In the genomic region with DNA sequence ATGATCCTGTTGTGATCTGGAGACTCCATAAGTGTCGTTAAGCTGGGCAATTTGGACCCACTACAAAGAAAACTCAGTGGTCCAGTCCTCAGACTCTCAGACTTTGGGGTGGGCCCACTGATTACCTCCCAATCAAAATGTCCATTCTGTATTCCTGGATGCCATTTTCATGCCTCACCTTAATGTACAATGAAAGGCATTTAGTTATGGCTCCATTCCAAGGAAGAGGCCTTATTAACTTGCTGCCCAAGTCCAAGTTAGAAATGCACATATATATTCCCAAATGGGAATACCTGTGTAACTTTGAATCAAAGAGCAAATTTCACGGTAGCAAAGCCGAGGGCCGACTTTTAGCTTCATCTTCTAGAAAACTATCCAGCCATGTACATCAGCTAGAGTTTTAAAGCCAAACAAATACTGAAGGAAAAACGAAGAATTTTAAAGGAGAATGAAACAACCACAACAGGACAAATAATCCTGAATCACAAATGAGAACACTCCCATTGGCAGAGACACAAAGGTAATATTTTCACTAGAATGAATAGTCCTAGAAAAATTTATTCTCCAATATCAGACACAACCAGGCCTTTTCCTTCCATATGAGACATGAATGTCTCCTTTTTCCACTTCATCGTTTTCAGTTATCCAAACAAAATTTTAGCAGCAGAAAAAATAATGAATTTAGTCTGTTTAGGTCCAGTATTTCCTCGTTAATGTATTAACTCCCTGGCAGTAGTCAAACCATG, we compare ENCODE assay signal across 18 cellular contexts.
DNase-seq lines count a peak whose midpoint lies in the region; FAIRE-seq and TF ChIP-seq lines count a peak whose summit lies in the region.
"Had no signal": no experiment of that assay in that cellular context is flagged by ENCODE, and none has a peak within 500 bp of the region (broad histone marks: within the 10 kb centered on the region; RNA-seq: fewer than 3 reads in every experiment).

No MANE protein-coding gene starts in this region.

- H3K4me2 ChIP-seq in mammary epithelial cell (ENCODE audit: insufficient read depth, low read depth, low read length): peak overlapping the region; percentile 50
- H3K4me2 ChIP-seq: smooth muscle cell had no signal

- no peaks in the 10 kb centered on the region for H3K9me3 ChIP-seq in mammary epithelial cell (replicated peaks; ENCODE audit: insufficient read depth, low read length)
- H3K9me3 ChIP-seq: adrenal gland, ovary, upper lobe of left lung had no signal

- peaks cover 53% of the 10 kb centered on the region for H3K4me1 ChIP-seq in mammary epithelial cell (ENCODE audit: insufficient read depth, low read length)
- H3K4me1 ChIP-seq: adrenal gland had no signal

- intact Hi-C loops in mammary epithelial cell (cut with micrococcal nuclease): no loop called here

- no peaks in the 10 kb centered on the region for H3K36me3 ChIP-seq in mammary epithelial cell (ENCODE audit: insufficient read depth, low read length)
- H3K36me3 ChIP-seq: adrenal gland, ovary, upper lobe of left lung had no signal

- H2AFZ ChIP-seq in mammary epithelial cell (ENCODE audit: low read depth, low read length): peak overlapping the region; percentile 82

- 22% methylated on average over 7 of the region's 7 CpGs for WGBS in mammary epithelial cell (ENCODE audit: low coverage, missing lambda C conversion rate)

- in situ Hi-C loops in mammary epithelial cell (cut with MboI; ENCODE audit: low sequenced_read_pairs in 2 of 2): no loop called here

- H3K9ac ChIP-seq in mammary epithelial cell (ENCODE audit: insufficient read depth, low read length): peak overlapping the region; percentile 6

- CTCF ChIA-PET in mammary epithelial cell (lab: Charles Lee; ENCODE audit: low non-redundant PET): no interaction called here

- dilution Hi-C loops in mammary epithelial cell (cut with HindIII; ENCODE audit: low sequenced_read_pairs): no loop called here

- FAIRE-seq in D721Med (lab: Jason Lieb, UNC): no peak
- FAIRE-seq: K562 had no signal

- no peaks in the 10 kb centered on the region for H3K79me2 ChIP-seq in mammary epithelial cell (ENCODE audit: insufficient read depth, low read length)

- TF ChIP-seq CTCF in 22Rv1 (IDR thresholded peaks at IDR 0.05): no peak
- no peak for TF ChIP-seq CTCF in mammary epithelial cell (conservative IDR thresholded peaks at IDR 0.05 in 1 of 2, IDR thresholded peaks at IDR 0.05 in 1 of 2; ENCODE audit: extremely low read depth in 1 of 2, insufficient read depth in 1 of 2, low read depth in 1 of 2, low read length in 2 of 2)
- no peak for TF ChIP-seq CTCF in D721Med (IDR thresholded peaks at IDR 0.05; ENCODE audit: insufficient read depth, missing control alignments)

- peak; percentile 77 for DNase-seq in HT1080 (ENCODE audit: low read depth)
- peak; percentile 69 for DNase-seq in mammary epithelial cell
- DNase-seq in kidney glomerular epithelial cell (lab: John Stamatoyannopoulos, UW): peak; percentile 91
- DNase-seq in D721Med (ENCODE audit: insufficient read length, low spot score): no peak
- DNase-seq in stimulated activated CD4-positive, alpha-beta T cell treated with anti-CD3 and anti-CD28 coated beads, Interleukin-1b, Interleukin-23, amount 100 ng/mL, for 48 hours: no peak
- no peak for DNase-seq in NCI-H526 (lab: John Stamatoyannopoulos, UW)
- DNase-seq in DMS153 treated with DMSO at 0.1 percent for 48 hours (lab: John Stamatoyannopoulos, UW; ENCODE audit: unreplicated experiment): no peak
- DNase-seq: activated CD4-positive, CD25-positive, alpha-beta regulatory T cell; adrenal gland; CD4-positive, alpha-beta T cell; hippocampal formation; left cardiac atrium; NCI-H1048; ovary had no signal

- BruUV-seq in mammary epithelial cell (replicated peaks; lab: Mats Ljungman, UMichigan): no TSS peak

- peak overlapping the region; percentile 67 for H3K27ac ChIP-seq in 22Rv1
- peak overlapping the region; percentile 74 for H3K27ac ChIP-seq in mammary epithelial cell (ENCODE audit: insufficient read depth, low read depth, low read length)
- H3K27ac ChIP-seq: adrenal gland, ovary had no signal

- no peak overlapping the region for H3K4me3 ChIP-seq in mammary epithelial cell (replicated peaks in 1 of 3; ENCODE audit: insufficient read depth in 1 of 3, low read depth in 2 of 3, low read length in 3 of 3)
- H3K4me3 ChIP-seq: adrenal gland, K562, ovary, smooth muscle cell, upper lobe of left lung had no signal

- H4K20me1 ChIP-seq in mammary epithelial cell (ENCODE audit: insufficient read depth, low read length): no peaks in the 10 kb centered on the region

- H3K27me3 ChIP-seq in mammary epithelial cell (ENCODE audit: insufficient read depth, low read length): no peaks in the 10 kb centered on the region
- H3K27me3 ChIP-seq: adrenal gland, ovary, upper lobe of left lung had no signal

Comparison
In these comparisons a context has a peak if more than half of its experiments do, and no peak if none do; other contexts are left out.
1. DNase-seq: peak in HT1080 (single experiment), mammary epithelial cell (single experiment) and kidney glomerular epithelial cell (single experiment); none in D721Med (single experiment), stimulated activated CD4-positive, alpha-beta T cell treated with anti-CD3 and anti-CD28 coated beads, Interleukin-1b, Interleukin-23, amount 100 ng/mL, for 48 hours (single experiment), NCI-H526 (0 of 2) and DMS153 treated with DMSO at 0.1 percent for 48 hours (single experiment).